In the genomic region with DNA sequence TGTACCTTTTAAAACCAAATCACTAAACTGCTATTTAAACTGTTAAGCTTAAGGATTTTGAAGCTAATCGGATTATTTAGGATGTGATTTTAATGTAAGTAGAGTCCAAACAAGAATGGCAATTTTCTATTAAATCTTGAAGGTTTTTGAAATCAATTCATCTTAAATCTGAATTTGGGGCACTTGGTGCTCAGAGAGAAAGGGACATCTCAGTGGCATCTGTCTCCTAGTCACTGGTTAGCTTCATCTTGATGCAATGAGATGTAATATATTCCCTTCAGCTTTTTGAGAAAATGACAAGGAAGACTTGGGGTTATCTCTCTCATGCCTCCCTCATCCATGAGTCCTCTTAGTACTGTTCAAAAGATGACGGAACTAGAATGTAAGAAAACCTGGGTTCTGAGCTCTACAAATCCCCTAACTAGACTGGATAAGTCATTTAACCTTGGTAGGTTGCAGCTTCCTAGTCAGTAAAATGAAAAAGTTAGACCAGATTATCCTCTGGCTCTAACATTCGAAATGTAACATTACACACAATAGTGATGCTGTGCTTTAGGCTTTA, we compare ENCODE assay signal across 20 cellular contexts.
"Had no signal": no experiment of that assay in that cellular context is flagged by ENCODE, and none has a peak within 500 bp of the region (broad histone marks: within the 10 kb centered on the region; RNA-seq: fewer than 3 reads in every experiment).

No MANE protein-coding gene starts in this region.

- H3K36me3 ChIP-seq: Peyer's patch, SJCRH30 had no signal

- H3K27me3 ChIP-seq: Peyer's patch, SJCRH30 had no signal

- H3K27ac ChIP-seq: KMS-11, PC-9, Peyer's patch, SJCRH30 had no signal

- H3K9me3 ChIP-seq: Peyer's patch, SJCRH30 had no signal

- H3K4me3 ChIP-seq: PC-9, Peyer's patch, SJCRH30 had no signal

- H3K4me1 ChIP-seq: Peyer's patch, SJCRH30 had no signal

- DNase-seq: IMR-90, Kasumi-1, MV-4-11, NCI-H1048, NCI-H1105, NCI-H1417, NCI-H1436 treated with DMSO at 0.1 percent for 48 hours, NCI-H1694, NCI-H187 treated with DMSO at 0.1 percent for 48 hours, NCI-H2029 treated with DMSO at 0.1 percent for 48 hours, NCI-H2171 treated with DMSO at 0.1 percent for 48 hours, NCI-H345, NCI-H446 treated with DMSO at 0.1 percent for 48 hours, NCI-H510A treated with DMSO at 0.1 percent for 48 hours, NCI-H526, PC-9, Peyer's patch, SHP77 treated with DMSO at 0.1 percent for 48 hours, SJCRH30 had no signal
